In genomic region chrX:3651272-3651671, GRCh38 we compare ENCODE assay signal across 8 cellular contexts.
A peak's percentile ranks its signal among the peaks of the same experiment; 100 is the strongest.
DNase-seq lines count a peak whose midpoint lies in the region; ATAC-seq and TF ChIP-seq lines count a peak whose summit lies in the region.

No MANE protein-coding gene starts in this region.

- H3K27me3 Mint-ChIP-seq in T-helper 17 cell: no peaks in the 10 kb centered on the region

- no peaks in the 10 kb centered on the region for H3K36me3 ChIP-seq in uterus
- H3K36me3 ChIP-seq in MG63: no peaks in the 10 kb centered on the region

- TF ChIP-seq CTCF in GM13977 (IDR thresholded peaks at IDR 0.05; ENCODE audit: extremely low read depth, insufficient read depth, missing control alignments): peak; percentile 49
- TF ChIP-seq CTCF in RWPE1 (conservative IDR thresholded peaks at IDR 0.05; ENCODE audit: low read depth): peak; percentile 48
- TF ChIP-seq CTCF in uterus (IDR thresholded peaks at IDR 0.05): peak; percentile 22 to 26 (median 26)

- no peak for TF ChIP-seq POLR2A in uterus (IDR thresholded peaks at IDR 0.05)

- H3K36me3 Mint-ChIP-seq in T-helper 17 cell (ENCODE audit: low read depth): no peaks in the 10 kb centered on the region

- CTCF ChIA-PET in RWPE1 (lab: Yijun Ruan, JAX): interaction anchor here (0.6 to 0.8 kb wide), 2 partner anchors 160 to 611 kb away, joined by 3 to 4 read pairs; no protein-coding TSS in a partner anchor

- H3K9me3 ChIP-seq in uterus: no peaks in the 10 kb centered on the region
- no peaks in the 10 kb centered on the region for H3K9me3 ChIP-seq in T-helper 17 cell (ENCODE audit: control insufficient read depth, low read length, poor library complexity, severe bottlenecking)
- no peaks in the 10 kb centered on the region for H3K9me3 ChIP-seq in MG63

- DNase-seq in ACHN: peak; percentile 7
- DNase-seq in GM13977 (ENCODE audit: low spot score): peak; percentile 26
- peak; percentile 4 for DNase-seq in RWPE1 (ENCODE audit: low spot score)
- DNase-seq in glomerular visceral epithelial cell (ENCODE audit: extremely low spot score): peak; percentile 31
- DNase-seq in uterus: no peak
- no peak for DNase-seq in T-helper 17 cell
- DNase-seq in NK-92 treated with Interleukin-12 subunit alpha and Interleukin-12 subunit beta, amount 100 ng/mL, for 24 hours (lab: John Stamatoyannopoulos, UW): no peak
- DNase-seq in MG63: no peak

- no peaks in the 10 kb centered on the region for H3K4me1 ChIP-seq in uterus

- H3K4me3 ChIP-seq in uterus: no peak overlapping the region
- H3K4me3 ChIP-seq in MG63: no peak overlapping the region

- ATAC-seq in T-helper 17 cell: no peak

- POLR2A ChIA-PET in RWPE1 (lab: Yijun Ruan, JAX; ENCODE audit: low non-redundant PET): no interaction called here

- H3K4me1 Mint-ChIP-seq in T-helper 17 cell: no peaks in the 10 kb centered on the region

- intact Hi-C loops in uterus (cut with DNase I; ENCODE audit: low total_unique reads): no loop called here

- in situ Hi-C loops in ACHN (cut with HindIII; ENCODE audit: low pct_ligation_motif_present, low pct_unique_long_range_greater_than_20kb, low sequenced_read_pairs): no loop called here
- in situ Hi-C loops in GM13977 (cut with MboI; ENCODE audit: low pct_unique_long_range_greater_than_20kb, low sequenced_read_pairs, unreplicated experiment): no loop called here

- H3K27me3 ChIP-seq in uterus (no peaks in the 10 kb centered on the region), MG63 (no peaks in the 10 kb centered on the region)

- no peak overlapping the region for H3K4me3 Mint-ChIP-seq in T-helper 17 cell

- no peak overlapping the region for H3K27ac Mint-ChIP-seq in T-helper 17 cell

- H3K27ac ChIP-seq in RWPE1 (no peak overlapping the region), uterus (no peak overlapping the region)

Comparison
In these comparisons a context has a peak if more than half of its experiments do, and no peak if none do; other contexts are left out.
1. DNase-seq: peak in ACHN (single experiment), GM13977 (single experiment), RWPE1 (single experiment) and glomerular visceral epithelial cell (single experiment); none in uterus (0 of 2), T-helper 17 cell (0 of 3), NK-92 treated with Interleukin-12 subunit alpha and Interleukin-12 subunit beta, amount 100 ng/mL, for 24 hours (single experiment) and MG63 (single experiment).
2. Peak in every context shown above with its lines, with median percentiles within 50 percentile points of each other: CTCF ChIP-seq.